Comparison of ENCODE assay signal across 25 cellular contexts in genomic region chr13:47917022-47917574, GRCh38.
"Had no signal": no experiment of that assay in that cellular context is flagged by ENCODE, and none has a peak within 500 bp of the region (broad histone marks: within the 10 kb centered on the region; RNA-seq: fewer than 3 reads in every experiment).

No MANE protein-coding gene starts in this region.

- DNase-seq: activated CD8-positive, alpha-beta memory T cell treated with anti-CD3 and anti-CD28 coated beads for 24 hours; activated CD8-positive, alpha-beta memory T cell treated with anti-CD3 and anti-CD28 coated beads, Interleukin-2, amount 50 U/mL, for 4 hours; activated naive CD4-positive, alpha-beta T cell; activated T-cell treated with anti-CD3 and anti-CD28 coated beads, Interleukin-2, amount 50 U/mL, for 24 hours; colonic mucosa; dorsolateral prefrontal cortex; effector memory CD8-positive, alpha-beta T cell; esophagus squamous epithelium; gastrocnemius medialis; hippocampal formation; kidney glomerular epithelial cell; left ventricle myocardium inferior; midbrain; natural killer cell; ovary; spleen; stimulated activated CD4-positive, alpha-beta T cell treated with anti-CD3 and anti-CD28 coated beads, Interleukin-4, amount 100 ng/mL, for 24 hours; stimulated activated naive CD8-positive, alpha-beta T cell treated with anti-CD3 and anti-CD28 coated beads, Interleukin-15, Interleukin-2, amounts not matched to agents 100 U/mL and 50 U/mL, for 24 hours; thyroid gland had no signal

- H3K4me1 Mint-ChIP-seq: activated T-helper 17 cell treated with anti-CD3 and anti-CD28 coated beads, Interleukin-2, amount 50 U/mL, for 72 hours; natural killer cell had no signal

- H3K27me3 Mint-ChIP-seq: activated naive CD8-positive, alpha-beta T cell; activated T-cell treated with anti-CD3 and anti-CD28 coated beads, Interleukin-2, amount 50 U/mL, for 24 hours; activated T-helper 17 cell treated with anti-CD3 and anti-CD28 coated beads, Interleukin-2, amount 50 U/mL, for 72 hours; effector memory CD8-positive, alpha-beta T cell had no signal

- H3K4me1 ChIP-seq: breast epithelium, colonic mucosa, esophagus squamous epithelium, gastrocnemius medialis, left ventricle myocardium inferior, prostate gland, spleen, thyroid gland had no signal

- H3K36me3 ChIP-seq: breast epithelium, colonic mucosa, esophagus squamous epithelium, gastrocnemius medialis, left ventricle myocardium inferior, ovary, prostate gland, thyroid gland had no signal

- H3K4me3 Mint-ChIP-seq: activated naive CD8-positive, alpha-beta T cell; activated T-cell treated with anti-CD3 and anti-CD28 coated beads, Interleukin-2, amount 50 U/mL, for 24 hours; activated T-helper 17 cell treated with anti-CD3 and anti-CD28 coated beads, Interleukin-2, amount 50 U/mL, for 72 hours; effector memory CD8-positive, alpha-beta T cell; natural killer cell; T-helper 2 cell treated with Interferon-gamma antibody and Interleukin-4, amounts not matched to agents 5 μg/mL and 100 μg/mL, for 36 hours had no signal

- H3K27me3 ChIP-seq: breast epithelium, colonic mucosa, dorsolateral prefrontal cortex, esophagus squamous epithelium, gastrocnemius medialis, ovary, spleen, thyroid gland had no signal

- H3K27ac ChIP-seq: breast epithelium, colonic mucosa, dorsolateral prefrontal cortex, esophagus squamous epithelium, gastrocnemius medialis, left ventricle myocardium inferior, ovary, prostate gland, spleen, thyroid gland, VCaP had no signal

- H3K4me3 ChIP-seq: breast epithelium, colonic mucosa, dorsolateral prefrontal cortex, esophagus squamous epithelium, gastrocnemius medialis, left ventricle myocardium inferior, ovary, prostate gland, spleen, thyroid gland had no signal

- H3K9me3 ChIP-seq: colonic mucosa, esophagus squamous epithelium, gastrocnemius medialis, prostate gland, thyroid gland had no signal

- H3K27ac Mint-ChIP-seq: activated naive CD8-positive, alpha-beta T cell; activated T-cell treated with anti-CD3 and anti-CD28 coated beads, Interleukin-2, amount 50 U/mL, for 24 hours; activated T-helper 17 cell treated with anti-CD3 and anti-CD28 coated beads, Interleukin-2, amount 50 U/mL, for 72 hours; effector memory CD8-positive, alpha-beta T cell; natural killer cell; T-helper 2 cell treated with Interferon-gamma antibody and Interleukin-4, amounts not matched to agents 5 μg/mL and 100 μg/mL, for 36 hours had no signal
